18 cellular contexts compared by ENCODE assay signal in the genomic region with DNA sequence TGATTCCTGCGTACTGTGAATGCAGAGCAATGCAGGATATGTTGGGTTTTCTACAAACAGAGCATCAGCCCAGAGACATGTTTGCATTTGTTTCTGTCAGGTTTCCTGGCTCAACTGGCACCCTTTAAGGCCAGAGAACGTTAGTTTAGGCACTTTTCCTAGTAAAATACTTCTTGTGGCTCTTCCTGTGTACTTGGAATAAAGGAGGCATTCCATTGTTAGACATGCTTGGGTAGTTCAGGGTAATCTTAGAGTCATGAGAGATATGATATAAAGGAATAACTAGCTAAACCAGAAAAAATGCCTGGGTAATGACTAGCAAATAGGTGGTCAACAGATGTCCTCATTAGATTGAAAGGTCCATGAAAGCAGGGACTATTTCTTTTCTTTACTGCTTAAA.
A peak's percentile ranks its signal among the peaks of the same experiment; 100 is the strongest.
DNase-seq lines count a peak whose midpoint lies in the region; ATAC-seq and TF ChIP-seq lines count a peak whose summit lies in the region.
"Had no signal": no experiment of that assay in that cellular context is flagged by ENCODE, and none has a peak within 500 bp of the region (broad histone marks: within the 10 kb centered on the region; RNA-seq: fewer than 3 reads in every experiment).

No MANE protein-coding gene starts in this region.

- H3K4me3 ChIP-seq in AG09309 (ENCODE audit: control insufficient read depth, low read depth, low read length) (no peak overlapping the region), LNCaP clone FGC (ENCODE audit: low read depth, low read length) (no peak overlapping the region), kidney epithelial cell (ENCODE audit: low read depth, low read length) (no peak overlapping the region), BE2C (ENCODE audit: low read depth, low read length) (no peak overlapping the region)

- H3K4me1 ChIP-seq in BE2C, result no peaks in the 10 kb centered on the region

- no peaks in the 10 kb centered on the region for H3K27me3 Mint-ChIP-seq in chondrocyte (ENCODE audit: low read depth)
- H3K27me3 Mint-ChIP-seq: activated CD4-positive, alpha-beta T cell treated with anti-CD3 and anti-CD28 coated beads, Interleukin-2, amount 10 ng/mL, durations not matched to agents 7 days and 5 days; effector memory CD8-positive, alpha-beta T cell; memory B cell had no signal

- peaks cover 17% of the 10 kb centered on the region for H3K4me1 Mint-ChIP-seq in chondrocyte (ENCODE audit: low read depth)
- H3K4me1 Mint-ChIP-seq: activated CD4-positive, alpha-beta T cell treated with anti-CD3 and anti-CD28 coated beads, Interleukin-2, amount 10 ng/mL, durations not matched to agents 7 days and 5 days; nephron had no signal

- H3K4me3 Mint-ChIP-seq in chondrocyte (ENCODE audit: unreplicated experiment), result no peak overlapping the region
- H3K4me3 Mint-ChIP-seq: activated CD4-positive, alpha-beta T cell treated with anti-CD3 and anti-CD28 coated beads, Interleukin-2, amount 10 ng/mL, durations not matched to agents 7 days and 5 days; activated naive CD4-positive, alpha-beta T cell treated with anti-CD3 and anti-CD28 coated beads for 36 hours; effector memory CD8-positive, alpha-beta T cell; memory B cell; nephron had no signal

- H3K9me3 Mint-ChIP-seq in chondrocyte (ENCODE audit: low read depth), result no peaks in the 10 kb centered on the region
- H3K9me3 Mint-ChIP-seq: activated CD4-positive, alpha-beta T cell treated with anti-CD3 and anti-CD28 coated beads, Interleukin-2, amount 10 ng/mL, durations not matched to agents 7 days and 5 days; activated naive CD4-positive, alpha-beta T cell treated with anti-CD3 and anti-CD28 coated beads for 36 hours; effector memory CD8-positive, alpha-beta T cell; memory B cell; nephron had no signal

- ATAC-seq in GM21381 (IDR thresholded peaks at IDR 0.05; ENCODE audit: unreplicated experiment), result no peak
- no peak for ATAC-seq in GM19328 (IDR thresholded peaks at IDR 0.05; ENCODE audit: unreplicated experiment)
- ATAC-seq: effector memory CD8-positive, alpha-beta T cell had no signal

- H3K36me3 ChIP-seq in kidney epithelial cell (ENCODE audit: control insufficient read depth, insufficient read depth, low read length) (no peaks in the 10 kb centered on the region), BE2C (no peaks in the 10 kb centered on the region)

- peak; percentile 3 for DNase-seq in AG09309 (ENCODE audit: low read depth)
- DNase-seq in LNCaP clone FGC (ENCODE audit: low read depth), result peak; percentile 57
- no peak for DNase-seq in chondrocyte (ENCODE audit: low spot score)
- peak; percentile 35 for DNase-seq in kidney epithelial cell (ENCODE audit: low read depth)
- DNase-seq in BE2C, result no peak
- no peak for DNase-seq in H4 (ENCODE audit: low spot score)
- DNase-seq: activated CD4-positive, alpha-beta T cell treated with anti-CD3 and anti-CD28 coated beads, Interleukin-2, amount 10 ng/mL, durations not matched to agents 7 days and 5 days; activated naive CD4-positive, alpha-beta T cell treated with anti-CD3 and anti-CD28 coated beads for 36 hours; activated T-cell treated with anti-CD3 and anti-CD28 coated beads for 4 hours; Calu3; effector memory CD8-positive, alpha-beta T cell; NCI-H187 treated with DMSO at 0.1 percent for 48 hours; NCI-H524 treated with DMSO at 0.1 percent for 48 hours; T1000 had no signal

- peak overlapping the region; percentile 49 for H3K27ac Mint-ChIP-seq in chondrocyte (ENCODE audit: unreplicated experiment)
- H3K27ac Mint-ChIP-seq: activated CD4-positive, alpha-beta T cell treated with anti-CD3 and anti-CD28 coated beads, Interleukin-2, amount 10 ng/mL, durations not matched to agents 7 days and 5 days; activated naive CD4-positive, alpha-beta T cell treated with anti-CD3 and anti-CD28 coated beads for 36 hours; memory B cell; nephron had no signal

- TF ChIP-seq CTCF in AG09309 (IDR thresholded peaks at IDR 0.05; ENCODE audit: control insufficient read depth, insufficient read depth, low read depth, low read length, missing control alignments) (no peak), LNCaP clone FGC (IDR thresholded peaks at IDR 0.05; ENCODE audit: control insufficient read depth, extremely low read depth, insufficient read depth) (no peak), chondrocyte (IDR thresholded peaks at IDR 0.05) (no peak), kidney epithelial cell (IDR thresholded peaks at IDR 0.05; ENCODE audit: insufficient read depth, low read length, poor library complexity, severe bottlenecking) (no peak), BE2C (IDR thresholded peaks at IDR 0.05; ENCODE audit: low read depth, low read length) (no peak)

- H3K36me3 Mint-ChIP-seq in chondrocyte (ENCODE audit: low read depth), result peaks cover 12% of the 10 kb centered on the region

- H3K9me3 ChIP-seq in BE2C, result no peaks in the 10 kb centered on the region

- H3K27me3 ChIP-seq in kidney epithelial cell (ENCODE audit: control insufficient read depth, insufficient read depth, low read length) (no peaks in the 10 kb centered on the region), BE2C (no peaks in the 10 kb centered on the region)

Comparison
In these comparisons a context has a peak if more than half of its experiments do, and no peak if none do; other contexts are left out.
1. DNase-seq: peak in AG09309 (single experiment), LNCaP clone FGC (single experiment) and kidney epithelial cell (single experiment); none in chondrocyte (single experiment), BE2C (single experiment) and H4 (single experiment).